8 cellular contexts compared by ENCODE assay signal in the genomic region with DNA sequence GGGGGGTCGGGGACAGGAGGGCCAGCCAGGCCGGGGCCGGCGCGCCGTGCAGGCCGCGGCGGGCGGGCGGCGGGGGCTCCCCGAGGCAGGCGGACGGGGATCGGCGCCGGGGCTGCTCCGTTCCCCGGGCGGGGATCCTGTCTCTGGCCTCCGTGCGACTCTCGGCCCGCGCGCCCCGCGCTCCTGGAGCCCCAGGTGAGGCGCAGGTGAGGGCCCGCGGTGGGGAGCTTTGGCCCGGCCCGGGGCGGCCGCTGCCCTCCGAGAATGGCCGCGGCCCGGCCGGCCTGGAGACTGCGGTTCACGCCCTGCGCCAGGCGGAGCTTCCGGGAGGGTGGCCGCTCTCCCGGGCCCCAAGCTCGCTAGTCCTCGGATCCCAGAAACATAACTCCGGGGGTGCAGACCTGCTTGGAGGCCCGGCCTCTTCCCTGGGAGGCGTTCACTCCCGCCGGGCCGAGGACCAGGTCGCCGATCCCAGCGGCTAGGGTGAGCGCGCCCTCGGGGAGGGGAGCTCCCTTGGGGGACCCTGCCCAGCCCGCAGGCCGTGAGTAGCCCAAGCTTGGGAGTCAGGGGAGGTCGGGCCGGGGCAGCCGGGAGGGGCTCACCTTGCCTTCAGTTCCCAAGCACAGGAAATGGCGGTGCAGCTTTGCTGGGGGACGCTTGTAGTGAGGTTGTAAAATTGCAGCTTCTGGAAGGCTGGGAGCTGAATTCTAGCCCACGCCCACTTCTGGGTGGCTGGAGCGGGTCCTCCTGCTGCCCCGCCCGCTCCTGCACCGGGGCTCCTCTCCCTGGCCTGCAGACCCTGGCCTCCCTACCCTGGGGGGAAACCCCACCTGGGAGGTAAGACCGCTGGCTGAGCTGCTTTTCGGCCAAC. TPM values are rescaled to one million over a fixed set of nuclear protein-coding genes. Genes with fewer than 3 reads are reported as not detected.
DNase-seq lines count a peak whose midpoint lies in the region; ATAC-seq and TF ChIP-seq lines count a peak whose summit lies in the region.

No MANE protein-coding gene starts in this region.

- H3K27me3 ChIP-seq in left ventricle myocardium inferior (ENCODE audit: low read depth), result peaks cover 4% of the 10 kb centered on the region
- H3K27me3 ChIP-seq in prostate gland (replicated peaks; ENCODE audit: insufficient read depth), result no peaks in the 10 kb centered on the region

- peak overlapping the region; percentile 76 for H3K27ac ChIP-seq in left ventricle myocardium inferior (replicated peaks)
- H3K27ac ChIP-seq in prostate gland, result peak overlapping the region; percentile 68 to 72

- peaks cover 17% of the 10 kb centered on the region for H3K36me3 ChIP-seq in left ventricle myocardium inferior
- H3K36me3 ChIP-seq in prostate gland, result no peaks in the 10 kb centered on the region

- DNase-seq in COLO829 (ENCODE audit: low spot score) (peak; percentile 33), HT-29 (ENCODE audit: low spot score) (peak; percentile 40), left ventricle myocardium inferior (peak; percentile 46), prostate gland (ENCODE audit: low spot score) (no peak)
- peak; percentile 24 to 29 for DNase-seq in activated T-cell treated with anti-CD3 and anti-CD28 coated beads, Interleukin-2, amount 50 U/mL, for 48 hours

- under 1% methylated on average over 55 of the region's 76 CpGs for WGBS in prostate gland

- H3K9me3 ChIP-seq in left ventricle myocardium inferior (replicated peaks) (no peaks in the 10 kb centered on the region), prostate gland (no peaks in the 10 kb centered on the region)

- H3K4me3 ChIP-seq in left ventricle myocardium inferior (peak overlapping the region; percentile 89), prostate gland (peak overlapping the region; percentile 57 to 72)

- ATAC-seq in GM21619 (IDR thresholded peaks at IDR 0.05; ENCODE audit: unreplicated experiment) (no peak), GM19395 (IDR thresholded peaks at IDR 0.05; ENCODE audit: unreplicated experiment) (no peak), GM18520 (IDR thresholded peaks at IDR 0.05; ENCODE audit: unreplicated experiment) (no peak)

- H3K4me1 ChIP-seq in left ventricle myocardium inferior (peaks cover 31% of the 10 kb centered on the region), prostate gland (replicated peaks) (peaks cover 2% of the 10 kb centered on the region)

- TF ChIP-seq POLR2A in prostate gland (IDR thresholded peaks at IDR 0.05), result no peak

- intact Hi-C loops in left ventricle myocardium inferior (cut with micrococcal nuclease), result no loop called here
- intact Hi-C loops in prostate gland (cut with DNase I), result no loop called here

- TF ChIP-seq CTCF in left ventricle myocardium inferior (IDR thresholded peaks at IDR 0.05; ENCODE audit: borderline replicate concordance) (no peak), prostate gland (IDR thresholded peaks at IDR 0.05) (no peak)

RNA-seq across cellular contexts. Expression of gene PPP1R26, which starts 0.7 kb away (rescaled TPM):
- total RNA-seq in HT-29 (2014; rRNA removed; shearing (Covaris generic)), result 40.1 and 41.0 TPM in 2 replicates
- total RNA-seq in left ventricle myocardium inferior (20.9 TPM), prostate gland (10 to 100 TPM; 15.3 to 41.9 TPM)

RNA-seq across cellular contexts. Expression of gene MRPS2, which starts 20.2 kb away (rescaled TPM):
- total RNA-seq in HT-29 (2014; rRNA removed; shearing (Covaris generic)), result 105 and 115 TPM in 2 replicates
- total RNA-seq in left ventricle myocardium inferior (42.6 TPM), prostate gland (10 to 100 TPM; 55.6 to 55.9 TPM)

RNA-seq across cellular contexts. Expression of gene LCN1, which starts 40.9 kb away (rescaled TPM):
- total RNA-seq in HT-29 (2014; rRNA removed; shearing (Covaris generic)), result not detected in 2 replicates
- total RNA-seq in left ventricle myocardium inferior (not detected), prostate gland (not detected)
